In the genomic region with DNA sequence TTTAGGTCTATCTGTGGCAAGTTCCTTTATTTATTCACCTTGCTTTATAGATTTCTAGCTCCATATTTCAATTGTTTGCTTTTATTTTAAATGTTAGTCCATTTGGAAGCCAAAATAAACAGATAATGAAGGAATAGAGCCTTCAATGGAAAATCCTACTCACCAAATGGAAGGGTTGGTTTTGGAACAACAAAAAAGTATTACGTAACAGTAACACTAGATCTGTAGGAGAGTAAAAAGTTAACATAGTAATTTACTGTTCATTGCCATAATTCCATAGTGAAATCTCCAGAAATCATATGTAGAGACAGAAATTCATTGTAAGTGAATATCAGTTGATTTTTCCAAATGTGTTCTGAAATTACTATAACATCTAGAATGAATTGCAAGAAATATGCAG, we compare ENCODE assay signal across 9 cellular contexts. TPM values are rescaled to one million over a fixed set of nuclear protein-coding genes. Genes with fewer than 3 reads are reported as not detected.
"Had no signal": no experiment of that assay in that cellular context is flagged by ENCODE, and none has a peak within 500 bp of the region (broad histone marks: within the 10 kb centered on the region; RNA-seq: fewer than 3 reads in every experiment).

No MANE protein-coding gene starts in this region.

- DNase-seq: GDM1, GF-D8 had no signal

- H3K4me3 ChIP-seq: GM12878 had no signal

- FAIRE-seq: G401.6, GM12878, GM12891, GM12892, GM18507, GM19239 had no signal

RNA-seq across cellular contexts. Expression of gene NWD2, which starts 34.6 kb away (rescaled TPM):
- total RNA-seq: G401, GM12878 had no signal
- polyA plus RNA-seq: GM12878 had no signal
